Comparison of ENCODE assay signal across 29 cellular contexts in genomic region chr15:34640661-34641060, GRCh38.
"Had no signal": no experiment of that assay in that cellular context is flagged by ENCODE, and none has a peak within 500 bp of the region (broad histone marks: within the 10 kb centered on the region; RNA-seq: fewer than 3 reads in every experiment).

No MANE protein-coding gene starts in this region.

- H3K4me1 ChIP-seq: stomach, suprapubic skin, testis, thyroid gland, tibial artery, tibial nerve, transverse colon, upper lobe of left lung, upper lobe of right lung, uterus, vagina had no signal

- FAIRE-seq: urothelium cell line had no signal

- H3K36me3 ChIP-seq: stomach, suprapubic skin, thoracic aorta, thyroid gland, tibial artery, tibial nerve, transverse colon, upper lobe of left lung, upper lobe of right lung, uterus, vagina had no signal

- H3K9me3 ChIP-seq: suprapubic skin, testis, thoracic aorta, thyroid gland, tibial artery, tibial nerve, transverse colon, upper lobe of left lung, upper lobe of right lung, uterus, vagina had no signal

- H3K27ac ChIP-seq: stomach, suprapubic skin, testis, thoracic aorta, thyroid gland, tibial artery, tibial nerve, transverse colon, upper lobe of left lung, upper lobe of right lung, uterus, vagina had no signal

- H3K27me3 ChIP-seq: stomach, suprapubic skin, testis, thyroid gland, tibial artery, tibial nerve, transverse colon, upper lobe of left lung, upper lobe of right lung, uterus, vagina had no signal

- DNase-seq: stimulated activated CD4-positive, alpha-beta T cell treated with anti-CD3 and anti-CD28 coated beads, Interleukin-2, amount 100 ng/mL, for 48 hours; stimulated activated CD4-positive, alpha-beta T cell treated with anti-CD3 and anti-CD28 coated beads, Interleukin-4, amount 100 ng/mL, for 1 hour; stimulated activated CD4-positive, alpha-beta T cell treated with anti-CD3 and anti-CD28 coated beads, Interleukin-4, amount 100 ng/mL, for 24 hours; stimulated activated CD4-positive, alpha-beta T cell treated with anti-CD3 and anti-CD28 coated beads, Interleukin-4, amount 100 ng/mL, for 4 hours; stimulated activated CD8-positive, alpha-beta memory T cell treated with anti-CD3 and anti-CD28 coated beads, Interleukin-4, amount 100 ng/mL, for 48 hours; stimulated activated naive B cell treated with anti-CD40 and anti-IgM and Interleukin-4, amounts not matched to agents 10 μg/mL and 1 μg/mL and 100 μg/mL, for 72 hours; stimulated activated naive CD4-positive, alpha-beta T cell; stimulated activated naive CD4-positive, alpha-beta T cell treated with Interleukin-2 at 50 U/mL for 16 hours; stimulated activated naive CD8-positive, alpha-beta T cell treated with anti-CD3 and anti-CD28 coated beads, Interleukin-15, amount 100 ng/mL, for 72 hours; stimulated activated naive CD8-positive, alpha-beta T cell treated with anti-CD3 and anti-CD28 coated beads, Interleukin-15, Interleukin-2, amounts not matched to agents 100 U/mL and 50 U/mL, for 24 hours; stomach; substantia nigra; testis; thyroid gland; tibial artery; transverse colon; trophoblast cell; upper lobe of left lung; upper lobe of right lung; uterus had no signal

- H3K4me1 Mint-ChIP-seq: stimulated activated effector memory CD8-positive, alpha-beta T cell treated with anti-CD3 and anti-CD28 coated beads, Interleukin-12 subunit alpha, Interleukin-12 subunit beta, amount 100 ng/mL, for 72 hours; stimulated activated memory B cell treated with anti-CD40 and anti-IgM and Interleukin-4, amounts not matched to agents 10 μg/mL and 1 μg/mL and 100 μg/mL, for 72 hours; stimulated activated naive B cell treated with anti-CD40 and anti-IgM and Interleukin-4, amounts not matched to agents 10 μg/mL and 1 μg/mL and 100 μg/mL, for 72 hours; stimulated activated naive CD8-positive, alpha-beta T cell treated with anti-CD3 and anti-CD28 coated beads, Interleukin-15, amount 100 ng/mL, for 72 hours had no signal

- H3K9me3 Mint-ChIP-seq: stimulated activated effector memory CD8-positive, alpha-beta T cell treated with anti-CD3 and anti-CD28 coated beads, Interleukin-12 subunit alpha, Interleukin-12 subunit beta, amount 100 ng/mL, for 72 hours; stimulated activated naive CD8-positive, alpha-beta T cell treated with anti-CD3 and anti-CD28 coated beads, Interleukin-15, amount 100 ng/mL, for 72 hours; type B pancreatic cell had no signal

- ATAC-seq: stimulated activated effector memory CD8-positive, alpha-beta T cell treated with anti-CD3 and anti-CD28 coated beads, Interleukin-12 subunit alpha, Interleukin-12 subunit beta, amount 100 ng/mL, for 72 hours; stimulated activated memory B cell treated with anti-CD40 and anti-IgM and Interleukin-4, amounts not matched to agents 10 μg/mL and 1 μg/mL and 100 μg/mL, for 72 hours; stimulated activated naive B cell treated with anti-CD40 and anti-IgM and Interleukin-4, amounts not matched to agents 10 μg/mL and 1 μg/mL and 100 μg/mL, for 72 hours; stimulated activated naive CD8-positive, alpha-beta T cell treated with anti-CD3 and anti-CD28 coated beads, Interleukin-15, amount 100 ng/mL, for 72 hours; stimulated activated naive CD8-positive, alpha-beta T cell treated with anti-CD3 and anti-CD28 coated beads, Interleukin-15, Interleukin-2, amounts not matched to agents 100 U/mL and 50 U/mL, for 24 hours; upper lobe of right lung had no signal

- H3K4me3 Mint-ChIP-seq: stimulated activated effector memory CD8-positive, alpha-beta T cell treated with anti-CD3 and anti-CD28 coated beads, Interleukin-12 subunit alpha, Interleukin-12 subunit beta, amount 100 ng/mL, for 72 hours; stimulated activated memory B cell treated with anti-CD40 and anti-IgM and Interleukin-4, amounts not matched to agents 10 μg/mL and 1 μg/mL and 100 μg/mL, for 72 hours; stimulated activated naive B cell treated with anti-CD40 and anti-IgM and Interleukin-4, amounts not matched to agents 10 μg/mL and 1 μg/mL and 100 μg/mL, for 72 hours; stimulated activated naive CD8-positive, alpha-beta T cell treated with anti-CD3 and anti-CD28 coated beads, Interleukin-15, amount 100 ng/mL, for 72 hours; stimulated activated naive CD8-positive, alpha-beta T cell treated with anti-CD3 and anti-CD28 coated beads, Interleukin-15, Interleukin-2, amounts not matched to agents 100 ng/mL and 50 ng/mL, for 24 hours; type B pancreatic cell had no signal

- H3K4me3 ChIP-seq: stomach, suprapubic skin, testis, thoracic aorta, thyroid gland, tibial artery, tibial nerve, transverse colon, upper lobe of left lung, upper lobe of right lung, uterus, vagina had no signal

- H3K36me3 Mint-ChIP-seq: stimulated activated effector memory CD8-positive, alpha-beta T cell treated with anti-CD3 and anti-CD28 coated beads, Interleukin-12 subunit alpha, Interleukin-12 subunit beta, amount 100 ng/mL, for 72 hours; stimulated activated memory B cell treated with anti-CD40 and anti-IgM and Interleukin-4, amounts not matched to agents 10 μg/mL and 1 μg/mL and 100 μg/mL, for 72 hours; stimulated activated naive B cell treated with anti-CD40 and anti-IgM and Interleukin-4, amounts not matched to agents 10 μg/mL and 1 μg/mL and 100 μg/mL, for 72 hours; type B pancreatic cell had no signal

- H3K27ac Mint-ChIP-seq: stimulated activated effector memory CD8-positive, alpha-beta T cell treated with anti-CD3 and anti-CD28 coated beads, Interleukin-12 subunit alpha, Interleukin-12 subunit beta, amount 100 ng/mL, for 72 hours; stimulated activated memory B cell treated with anti-CD40 and anti-IgM and Interleukin-4, amounts not matched to agents 10 μg/mL and 1 μg/mL and 100 μg/mL, for 72 hours; stimulated activated naive B cell treated with anti-CD40 and anti-IgM and Interleukin-4, amounts not matched to agents 10 μg/mL and 1 μg/mL and 100 μg/mL, for 72 hours; stimulated activated naive CD8-positive, alpha-beta T cell treated with anti-CD3 and anti-CD28 coated beads, Interleukin-15, amount 100 ng/mL, for 72 hours; stimulated activated naive CD8-positive, alpha-beta T cell treated with anti-CD3 and anti-CD28 coated beads, Interleukin-15, Interleukin-2, amounts not matched to agents 100 ng/mL and 50 ng/mL, for 24 hours; type B pancreatic cell had no signal
